Comparison of ENCODE assay signal across 1 cellular context in the genomic region with DNA sequence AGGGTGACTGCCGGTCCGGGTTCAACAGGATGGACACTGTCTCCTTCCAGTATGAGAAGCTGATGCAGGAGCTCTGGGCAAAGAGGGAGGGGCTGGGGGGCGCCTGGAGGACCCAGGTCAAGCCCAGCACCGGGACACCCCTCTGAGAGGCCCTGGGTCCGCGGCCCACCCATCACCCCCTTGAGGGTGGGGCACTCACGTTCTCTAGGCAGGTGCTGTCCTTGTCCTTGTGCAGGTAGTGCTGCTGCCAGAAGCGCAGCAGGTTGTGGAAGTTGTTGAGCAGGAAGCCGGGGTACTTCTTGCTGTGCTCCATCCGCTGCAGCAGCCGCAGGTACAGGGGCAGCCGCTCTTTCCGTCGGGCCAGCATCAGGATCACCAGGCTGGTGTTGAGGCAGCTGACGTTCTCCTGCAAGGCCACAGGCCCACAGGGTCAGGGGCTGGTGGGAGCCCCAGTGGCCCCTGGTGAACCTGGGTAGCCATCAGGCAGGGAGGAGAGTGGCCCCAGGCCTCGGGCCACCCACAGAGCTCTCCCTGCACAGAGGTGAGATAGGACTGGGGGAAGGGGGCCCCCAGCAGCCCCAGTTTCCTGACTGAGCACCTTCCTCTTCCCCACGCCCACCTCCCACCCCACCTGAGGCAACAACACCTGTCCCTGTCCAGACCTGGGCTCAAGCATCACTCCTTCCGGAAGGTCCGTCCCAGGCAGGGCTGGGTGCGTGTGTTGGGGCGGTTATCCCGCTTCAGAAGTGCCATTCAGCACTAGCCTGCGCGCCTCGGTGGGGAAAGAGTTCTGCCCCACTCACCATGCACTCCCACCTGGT.
A peak's percentile ranks its signal among the peaks of the same experiment; 100 is the strongest.
TF ChIP-seq lines count a peak whose summit lies in the region.

No MANE protein-coding gene starts in this region.

TF ChIP-seq in K562, 482 proteins besides CTCF, POLR2A, EP300 and RAD21:
- TF ChIP-seq FIP1L1 (IDR thresholded peaks at IDR 0.05; ENCODE audit: low read depth, low read length, poor library complexity, severe bottlenecking) (no peak), SOX6 (IDR thresholded peaks at IDR 0.05) (no peak), RBM22 (IDR thresholded peaks at IDR 0.05; ENCODE audit: low read depth, low read length, poor library complexity, severe bottlenecking) (peak; percentile 78), ZSCAN29 (IDR thresholded peaks at IDR 0.05) (no peak), POLR2G (IDR thresholded peaks at IDR 0.05; ENCODE audit: low read depth, low read length) (peak; percentile 55)
